ENCODE assay signal across 6 cellular contexts in the genomic region with DNA sequence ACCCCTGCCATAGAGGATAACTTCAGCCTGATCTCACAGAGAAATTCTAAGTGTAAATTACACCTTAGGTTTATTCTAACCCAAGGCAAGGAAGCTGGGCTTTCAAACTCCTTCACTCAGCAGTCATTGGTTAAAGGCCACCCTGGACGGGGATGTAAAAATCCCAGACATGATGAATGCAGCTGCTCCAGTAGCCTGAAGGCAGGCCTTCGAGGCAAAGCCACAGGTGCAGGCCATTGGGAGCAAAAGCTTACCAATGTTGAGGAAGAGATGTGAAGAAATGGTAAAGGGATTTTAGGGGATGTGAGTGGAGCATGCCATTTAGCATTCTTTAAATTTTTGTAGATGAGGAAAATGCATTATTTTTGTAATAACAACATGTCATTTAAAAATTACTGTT.
"Had no signal": no experiment of that assay in that cellular context is flagged by ENCODE, and none has a peak within 500 bp of the region (broad histone marks: within the 10 kb centered on the region; RNA-seq: fewer than 3 reads in every experiment).

No MANE protein-coding gene starts in this region.

- H3K27ac ChIP-seq: HL-60 had no signal

- DNase-seq: IMR-90, KBM-7 had no signal

- H3K4me3 ChIP-seq: K562 had no signal

- H3K9me3 Mint-ChIP-seq: IgD-negative memory B cell had no signal

- ATAC-seq: HepG2, K562 had no signal

- H3K27ac Mint-ChIP-seq: IgD-negative memory B cell had no signal

- H3K4me1 Mint-ChIP-seq: IgD-negative memory B cell had no signal

- H3K36me3 Mint-ChIP-seq: IgD-negative memory B cell had no signal

- H3K4me3 Mint-ChIP-seq: IgD-negative memory B cell had no signal
